Comparison of ENCODE assay signal across 17 cellular contexts in the genomic region with DNA sequence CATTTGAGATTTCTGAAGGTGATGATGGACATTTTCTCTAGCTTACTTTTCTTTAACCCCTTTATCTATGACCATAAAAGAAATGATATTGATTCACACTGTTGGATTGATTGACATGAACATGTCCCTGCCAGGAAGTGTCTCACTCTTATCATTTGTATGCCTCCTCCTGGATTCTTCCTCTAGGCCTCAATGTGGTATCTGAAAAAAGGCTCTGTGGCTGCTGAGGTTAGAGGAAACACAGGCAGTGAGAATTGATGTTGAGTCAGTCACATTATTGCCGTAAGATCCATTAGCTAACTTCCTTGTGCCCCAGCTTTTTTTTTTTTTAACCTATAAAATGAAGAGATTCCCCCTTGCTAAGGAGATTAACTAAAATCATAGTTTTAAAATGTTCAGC. TPM values are rescaled to one million over a fixed set of nuclear protein-coding genes. Genes with fewer than 3 reads are reported as not detected.
A peak's percentile ranks its signal among the peaks of the same experiment; 100 is the strongest.
DNase-seq lines count a peak whose midpoint lies in the region; ATAC-seq, FAIRE-seq and TF ChIP-seq lines count a peak whose summit lies in the region.
"Had no signal": no experiment of that assay in that cellular context is flagged by ENCODE, and none has a peak within 500 bp of the region (broad histone marks: within the 10 kb centered on the region; RNA-seq: fewer than 3 reads in every experiment).

No MANE protein-coding gene starts in this region.

- TF ChIP-seq CTCF in fibroblast of mammary gland (conservative IDR thresholded peaks at IDR 0.05; ENCODE audit: control insufficient read depth, insufficient read depth, low read depth, low read length) (no peak), upper lobe of right lung (IDR thresholded peaks at IDR 0.05) (no peak)

- ATAC-seq in upper lobe of right lung (peak; percentile 55), HG03139 (IDR thresholded peaks at IDR 0.05; ENCODE audit: unreplicated experiment) (no peak), GM19324 (IDR thresholded peaks at IDR 0.05; ENCODE audit: low FRiP score, unreplicated experiment) (no peak), GM19467 (IDR thresholded peaks at IDR 0.05; ENCODE audit: unreplicated experiment) (no peak)
- ATAC-seq: sciatic nerve; SK-N-SH treated with all-trans-retinoic acid at 6 μM for 48 hours; stimulated activated naive CD8-positive, alpha-beta T cell treated with anti-CD3 and anti-CD28 coated beads, Interleukin-15, Interleukin-2, amounts not matched to agents 100 U/mL and 50 U/mL, for 24 hours had no signal

- no peaks in the 10 kb centered on the region for H3K27me3 ChIP-seq in upper lobe of right lung

- intact Hi-C loops in upper lobe of right lung (cut with DNase I): no loop called here

- peaks cover 4% of the 10 kb centered on the region for H3K4me1 ChIP-seq in upper lobe of right lung

- DNase-seq in NOMO-1 (lab: John Stamatoyannopoulos, UW; ENCODE audit: unreplicated experiment in 2 of 2): peak; percentile 20 to 47
- DNase-seq in NOMO-1 treated with dmso at 0.1 percent for 144 hours (lab: John Stamatoyannopoulos, UW; ENCODE audit: unreplicated experiment): no peak
- DNase-seq in RCC 7860 (ENCODE audit: low spot score): peak; percentile 34
- peak; percentile 75 for DNase-seq in fibroblast of mammary gland (ENCODE audit: low read depth)
- DNase-seq in upper lobe of right lung: no peak
- DNase-seq: activated CD4-positive, alpha-beta T cell treated with anti-CD3 and anti-CD28 coated beads for 1 hour; activated naive CD8-positive, alpha-beta T cell treated with anti-CD3 and anti-CD28 coated beads, Interleukin-2, amount 10 ng/mL, durations not matched to agents 7 days and 5 days; Calu3; H9; stimulated activated naive CD8-positive, alpha-beta T cell treated with anti-CD3 and anti-CD28 coated beads, Interleukin-15, Interleukin-2, amounts not matched to agents 100 U/mL and 50 U/mL, for 24 hours had no signal

- H3K9me3 ChIP-seq in upper lobe of right lung: no peaks in the 10 kb centered on the region
- H3K9me3 ChIP-seq: neutrophil had no signal

- no peak overlapping the region for H3K4me3 ChIP-seq in fibroblast of mammary gland (ENCODE audit: control insufficient read depth, low read depth, low read length)
- no peak overlapping the region for H3K4me3 ChIP-seq in upper lobe of right lung

- H3K27ac ChIP-seq in upper lobe of right lung: no peak overlapping the region
- H3K27ac ChIP-seq: 22Rv1, neutrophil had no signal

- FAIRE-seq in RCC 7860 (lab: Jason Lieb, UNC): peak; percentile 65

- no peaks in the 10 kb centered on the region for H3K36me3 ChIP-seq in upper lobe of right lung
- H3K36me3 ChIP-seq: neutrophil had no signal

RNA-seq across cellular contexts. Expression of a gene that starts 8.0 kb away (rescaled TPM):
- 19.7 TPM for total RNA-seq in upper lobe of right lung
- total RNA-seq: activated naive CD8-positive, alpha-beta T cell treated with anti-CD3 and anti-CD28 coated beads, Interleukin-2, amount 10 ng/mL, durations not matched to agents 7 days and 5 days had no signal

Comparison
In these comparisons a context has a peak if more than half of its experiments do, and no peak if none do; other contexts are left out.
1. DNase-seq: peak in NOMO-1 (2 of 2), RCC 7860 (single experiment) and fibroblast of mammary gland (single experiment); none in NOMO-1 treated with dmso at 0.1 percent for 144 hours (single experiment) and upper lobe of right lung (single experiment).